In the genomic region with DNA sequence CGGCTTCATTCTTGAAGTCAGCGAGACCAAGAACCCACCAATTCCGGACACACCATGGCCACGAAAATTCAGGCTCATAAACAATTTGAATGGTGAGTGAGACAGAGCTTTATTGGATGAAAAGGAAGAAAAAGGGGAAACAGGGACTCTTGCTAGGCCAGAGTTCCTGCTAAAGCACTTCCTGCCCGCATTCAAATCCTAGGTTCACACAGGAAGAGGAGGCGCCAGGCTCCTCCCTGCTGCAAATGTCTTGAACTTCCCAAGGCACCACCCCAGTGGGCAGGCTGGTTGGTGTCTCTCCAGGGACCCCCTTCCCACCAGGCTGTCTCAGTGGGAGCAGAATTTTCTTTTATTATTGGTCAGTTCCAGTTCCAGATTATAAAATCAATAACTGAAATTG, we compare ENCODE assay signal across 22 cellular contexts.
"Had no signal": no experiment of that assay in that cellular context is flagged by ENCODE, and none has a peak within 500 bp of the region (broad histone marks: within the 10 kb centered on the region; RNA-seq: fewer than 3 reads in every experiment).

No MANE protein-coding gene starts in this region.

- H3K4me1 Mint-ChIP-seq: naive B cell; stimulated activated effector memory CD8-positive, alpha-beta T cell treated with anti-CD3 and anti-CD28 coated beads, Interleukin-12 subunit alpha, Interleukin-12 subunit beta, amount 100 ng/mL, for 72 hours had no signal

- H3K27ac Mint-ChIP-seq: endodermal cell; naive B cell; nephron; stimulated activated effector memory CD8-positive, alpha-beta T cell treated with anti-CD3 and anti-CD28 coated beads, Interleukin-12 subunit alpha, Interleukin-12 subunit beta, amount 100 ng/mL, for 72 hours had no signal

- H3K27me3 Mint-ChIP-seq: naive B cell had no signal

- H3K27ac ChIP-seq: hepatocyte, neutrophil, psoas muscle, right lobe of liver, suprapubic skin, tibial artery, upper lobe of left lung, vagina had no signal

- H3K4me3 Mint-ChIP-seq: endodermal cell; nephron; stimulated activated effector memory CD8-positive, alpha-beta T cell treated with anti-CD3 and anti-CD28 coated beads, Interleukin-12 subunit alpha, Interleukin-12 subunit beta, amount 100 ng/mL, for 72 hours had no signal

- H3K4me3 ChIP-seq: hepatocyte, psoas muscle, right lobe of liver, suprapubic skin, tibial artery, upper lobe of left lung, vagina had no signal

- H3K27me3 ChIP-seq: hepatocyte, neutrophil, right lobe of liver, suprapubic skin, tibial artery, upper lobe of left lung, vagina had no signal

- H3K36me3 ChIP-seq: neutrophil, right lobe of liver, suprapubic skin, tibial artery, upper lobe of left lung, vagina had no signal

- H3K36me3 Mint-ChIP-seq: naive B cell; stimulated activated effector memory CD8-positive, alpha-beta T cell treated with anti-CD3 and anti-CD28 coated beads, Interleukin-12 subunit alpha, Interleukin-12 subunit beta, amount 100 ng/mL, for 72 hours had no signal

- H3K9me3 ChIP-seq: neutrophil, psoas muscle, right lobe of liver, suprapubic skin, tibial artery, upper lobe of left lung, vagina had no signal

- H3K4me1 ChIP-seq: psoas muscle, right lobe of liver, tibial artery, upper lobe of left lung, vagina had no signal

- ATAC-seq: left colon; left ventricle myocardium superior; psoas muscle; right lobe of liver; stimulated activated effector memory CD8-positive, alpha-beta T cell treated with anti-CD3 and anti-CD28 coated beads, Interleukin-12 subunit alpha, Interleukin-12 subunit beta, amount 100 ng/mL, for 72 hours; stimulated activated naive CD8-positive, alpha-beta T cell treated with anti-CD3 and anti-CD28 coated beads, Interleukin-15, Interleukin-2, amounts not matched to agents 100 U/mL and 50 U/mL, for 24 hours had no signal

- H3K4me2 ChIP-seq: hepatocyte had no signal

- H2AFZ ChIP-seq: hepatocyte had no signal

- H3K79me2 ChIP-seq: hepatocyte had no signal

- DNase-seq: effector CD4-positive, alpha-beta T cell; endodermal cell; foreskin melanocyte; head of caudate nucleus; left colon; left ventricle myocardium superior; mesendoderm; naive B cell; psoas muscle; retina; right lobe of liver; stimulated activated CD4-positive, alpha-beta T cell treated with anti-CD3 and anti-CD28 coated beads, Interleukin-4, amount 100 ng/mL, for 1 hour; stimulated activated CD8-positive, alpha-beta memory T cell treated with anti-CD3 and anti-CD28 coated beads, Interleukin-4, amount 100 ng/mL, for 48 hours; stimulated activated naive CD8-positive, alpha-beta T cell treated with anti-CD3 and anti-CD28 coated beads, Interleukin-15, Interleukin-2, amounts not matched to agents 100 U/mL and 50 U/mL, for 24 hours; tibial artery; upper lobe of left lung had no signal
